21 cellular contexts compared by ENCODE assay signal in genomic region chr10:75168275-75168674, GRCh38. TPM values are rescaled to one million over a fixed set of nuclear protein-coding genes. Genes with fewer than 3 reads are reported as not detected.
DNase-seq lines count a peak whose midpoint lies in the region; ATAC-seq and TF ChIP-seq lines count a peak whose summit lies in the region.
"Had no signal": no experiment of that assay in that cellular context is flagged by ENCODE, and none has a peak within 500 bp of the region (broad histone marks: within the 10 kb centered on the region; RNA-seq: fewer than 3 reads in every experiment).

No MANE protein-coding gene starts in this region.

- DNase-seq in activated CD4-positive, alpha-beta T cell treated with anti-CD3 and anti-CD28 coated beads for 36 hours, result no peak
- DNase-seq in activated CD4-positive, alpha-beta T cell treated with anti-CD3 and anti-CD28 coated beads, Interleukin-2, amount 50 U/mL, for 48 hours, result no peak
- DNase-seq in natural killer cell (no peak), chondrocyte (ENCODE audit: low spot score) (no peak), left cardiac atrium (no peak)
- no peak for DNase-seq in natural killer cell treated with Interleukin-12 subunit alpha and Interleukin-12 subunit beta and Interleukin-15 and Interleukin-18, amount 100 ng/mL, for 72 hours (ENCODE audit: low spot score)
- DNase-seq: activated gamma-delta T cell; aorta; endodermal cell; foreskin keratinocyte; GOT3; HFFc6; left colon; MV-4-11; NCI-H446 treated with DMSO at 0.1 percent for 48 hours; NCI-H82; stimulated activated CD4-positive, alpha-beta T cell treated with anti-CD3 and anti-CD28 coated beads, Interleukin-15, amount 100 ng/mL, for 24 hours; stimulated activated naive CD4-positive, alpha-beta T cell; thyroid gland had no signal

- intact Hi-C loops in activated CD4-positive, alpha-beta T cell treated with anti-CD3 and anti-CD28 coated beads for 36 hours (cut with DNase I, micrococcal nuclease), result no loop called here
- intact Hi-C loops in natural killer cell (cut with micrococcal nuclease) (no loop called here), left cardiac atrium (cut with DNase I) (no loop called here)

- peaks cover 27% of the 10 kb centered on the region for H3K4me1 Mint-ChIP-seq in activated CD4-positive, alpha-beta T cell treated with anti-CD3 and anti-CD28 coated beads for 36 hours
- H3K4me1 Mint-ChIP-seq in natural killer cell, result peaks cover 28 to 32% of the 10 kb centered on the region in 2 donors
- H3K4me1 Mint-ChIP-seq in natural killer cell treated with Interleukin-12 subunit alpha and Interleukin-12 subunit beta and Interleukin-15 and Interleukin-18, amount 100 ng/mL, for 72 hours (ENCODE audit: low read depth in 2 of 2), result peaks cover 14 to 30% of the 10 kb centered on the region in 2 donors
- peaks cover 10% of the 10 kb centered on the region for H3K4me1 Mint-ChIP-seq in chondrocyte (ENCODE audit: low read depth)

- no peaks in the 10 kb centered on the region for H3K9me3 Mint-ChIP-seq in activated CD4-positive, alpha-beta T cell treated with anti-CD3 and anti-CD28 coated beads for 36 hours (ENCODE audit: low read depth)
- H3K9me3 Mint-ChIP-seq in natural killer cell (no peaks in the 10 kb centered on the region), chondrocyte (ENCODE audit: low read depth) (no peaks in the 10 kb centered on the region)
- no peaks in the 10 kb centered on the region for H3K9me3 Mint-ChIP-seq in natural killer cell treated with Interleukin-12 subunit alpha and Interleukin-12 subunit beta and Interleukin-15 and Interleukin-18, amount 100 ng/mL, for 72 hours
- H3K9me3 Mint-ChIP-seq: endodermal cell, HFFc6 had no signal

- POLR2A ChIA-PET in activated CD4-positive, alpha-beta T cell treated with anti-CD3 and anti-CD28 coated beads for 36 hours (lab: Charles Lee), result no interaction called here

- TF ChIP-seq CTCF in natural killer cell (IDR thresholded peaks at IDR 0.05), result no peak
- no peak for TF ChIP-seq CTCF in chondrocyte (IDR thresholded peaks at IDR 0.05)

- CTCF ChIA-PET in activated CD4-positive, alpha-beta T cell treated with anti-CD3 and anti-CD28 coated beads for 36 hours (lab: Charles Lee), result interaction anchor here (0.5 kb wide), 1 partner anchor 11 kb away, joined by 3 read pairs; no protein-coding TSS in a partner anchor

- no peak overlapping the region for H3K4me3 Mint-ChIP-seq in activated CD4-positive, alpha-beta T cell treated with anti-CD3 and anti-CD28 coated beads for 36 hours
- H3K4me3 Mint-ChIP-seq in natural killer cell (peak overlapping the region; percentile 14), chondrocyte (ENCODE audit: unreplicated experiment) (no peak overlapping the region)
- H3K4me3 Mint-ChIP-seq in natural killer cell treated with Interleukin-12 subunit alpha and Interleukin-12 subunit beta and Interleukin-15 and Interleukin-18, amount 100 ng/mL, for 72 hours, result no peak overlapping the region
- H3K4me3 Mint-ChIP-seq: endodermal cell, HFFc6 had no signal

- no peaks in the 10 kb centered on the region for H3K27me3 Mint-ChIP-seq in activated CD4-positive, alpha-beta T cell treated with anti-CD3 and anti-CD28 coated beads for 36 hours
- no peaks in the 10 kb centered on the region for H3K27me3 Mint-ChIP-seq in natural killer cell (ENCODE audit: low read depth in 2 of 2)
- H3K27me3 Mint-ChIP-seq in natural killer cell treated with Interleukin-12 subunit alpha and Interleukin-12 subunit beta and Interleukin-15 and Interleukin-18, amount 100 ng/mL, for 72 hours, result no peaks in the 10 kb centered on the region
- no peaks in the 10 kb centered on the region for H3K27me3 Mint-ChIP-seq in chondrocyte (ENCODE audit: low read depth)

- peak overlapping the region; percentile 11 for H3K27ac Mint-ChIP-seq in activated CD4-positive, alpha-beta T cell treated with anti-CD3 and anti-CD28 coated beads for 36 hours
- H3K27ac Mint-ChIP-seq in natural killer cell, result peak overlapping the region; percentile 80
- no peak overlapping the region for H3K27ac Mint-ChIP-seq in natural killer cell treated with Interleukin-12 subunit alpha and Interleukin-12 subunit beta and Interleukin-15 and Interleukin-18, amount 100 ng/mL, for 72 hours
- H3K27ac Mint-ChIP-seq in chondrocyte (ENCODE audit: unreplicated experiment), result peak overlapping the region; percentile 0
- H3K27ac Mint-ChIP-seq: endodermal cell, HFFc6 had no signal

- no peak for ATAC-seq in activated CD4-positive, alpha-beta T cell treated with anti-CD3 and anti-CD28 coated beads for 36 hours
- no peak for ATAC-seq in natural killer cell
- no peak for ATAC-seq in natural killer cell treated with Interleukin-12 subunit alpha and Interleukin-12 subunit beta and Interleukin-15 and Interleukin-18, amount 100 ng/mL, for 72 hours
- ATAC-seq in HG03565 (IDR thresholded peaks at IDR 0.05; ENCODE audit: unreplicated experiment), result no peak
- no peak for ATAC-seq in left cardiac atrium
- ATAC-seq in HG03135 (IDR thresholded peaks at IDR 0.05; ENCODE audit: unreplicated experiment), result no peak
- ATAC-seq: foreskin keratinocyte, left colon had no signal

- peaks cover 9% of the 10 kb centered on the region for H3K36me3 Mint-ChIP-seq in activated CD4-positive, alpha-beta T cell treated with anti-CD3 and anti-CD28 coated beads for 36 hours (ENCODE audit: low read depth)
- H3K36me3 Mint-ChIP-seq in natural killer cell (no peaks in the 10 kb centered on the region), chondrocyte (ENCODE audit: low read depth) (peaks cover 7% of the 10 kb centered on the region)
- H3K36me3 Mint-ChIP-seq in natural killer cell treated with Interleukin-12 subunit alpha and Interleukin-12 subunit beta and Interleukin-15 and Interleukin-18, amount 100 ng/mL, for 72 hours, result peaks cover 5% of the 10 kb centered on the region

RNA-seq across cellular contexts. Expression of gene VDAC2, which starts 42.3 kb away (rescaled TPM):
- 100 to 1,000 TPM; 122 to 233 TPM for total RNA-seq in activated CD4-positive, alpha-beta T cell treated with anti-CD3 and anti-CD28 coated beads for 36 hours
- total RNA-seq in natural killer cell (100 to 1,000 TPM; 110 to 124 (median 117) TPM), chondrocyte (142 to 161 TPM (median 155 TPM) in 3 replicates), left cardiac atrium (100 to 1,000 TPM; 313 to 428 TPM)
- total RNA-seq in natural killer cell treated with Interleukin-12 subunit alpha and Interleukin-12 subunit beta and Interleukin-15 and Interleukin-18, amount 100 ng/mL, for 72 hours, result 100 to 1,000 TPM; 160 to 187 TPM

RNA-seq across cellular contexts. Expression of gene SAMD8, which starts 56.8 kb away (rescaled TPM):
- total RNA-seq in activated CD4-positive, alpha-beta T cell treated with anti-CD3 and anti-CD28 coated beads for 36 hours, result 10 to 100 TPM; 20.5 to 20.9 TPM
- total RNA-seq in natural killer cell, result 10 to 100 TPM; 26.6 to 30.9 (median 29.6) TPM
- 10 to 100 TPM; 20.9 to 23.5 TPM for total RNA-seq in natural killer cell treated with Interleukin-12 subunit alpha and Interleukin-12 subunit beta and Interleukin-15 and Interleukin-18, amount 100 ng/mL, for 72 hours
- 22.0 to 24.7 TPM (median 23.1 TPM) in 3 replicates for total RNA-seq in chondrocyte
- 10 to 100 TPM; 21.9 to 23.8 TPM for total RNA-seq in left cardiac atrium

Comparison
In these comparisons a context has a peak if more than half of its experiments do, and no peak if none do; other contexts are left out.
1. H3K27ac Mint-ChIP-seq: peak in activated CD4-positive, alpha-beta T cell treated with anti-CD3 and anti-CD28 coated beads for 36 hours (single experiment), natural killer cell (2 of 2) and chondrocyte (single experiment); none in natural killer cell treated with Interleukin-12 subunit alpha and Interleukin-12 subunit beta and Interleukin-15 and Interleukin-18, amount 100 ng/mL, for 72 hours (0 of 2).